In genomic region chr1:169474302-169474701, GRCh38 we compare ENCODE assay signal across 2 cellular contexts.
A peak's percentile ranks its signal among the peaks of the same experiment; 100 is the strongest.
TF ChIP-seq lines count a peak whose summit lies in the region.

No MANE protein-coding gene starts in this region.

TF ChIP-seq in A549, 52 proteins besides CTCF, POLR2A, EP300 and RAD21 (continued from another document):
- no peak for TF ChIP-seq HES2 (IDR thresholded peaks at IDR 0.05)
- no peak for TF ChIP-seq FOSL2 (IDR thresholded peaks at IDR 0.05)
- TF ChIP-seq FOSL2 (CRISPR knock-in tag; IDR thresholded peaks at IDR 0.05): no peak
- no peak for TF ChIP-seq CBX2 (IDR thresholded peaks at IDR 0.05; ENCODE audit: borderline replicate concordance, low read depth)
- no peak for TF ChIP-seq RNF2 (IDR thresholded peaks at IDR 0.05; ENCODE audit: borderline replicate concordance, low read depth)

TF ChIP-seq in K562, 482 proteins besides CTCF, POLR2A, EP300 and RAD21 (continued from another document):
- peak; percentile 15; the same call in 1 of the 2 replicates for TF ChIP-seq MAFK (IDR thresholded peaks at IDR 0.05; ENCODE audit: low read length)
- no peak for TF ChIP-seq SNAPC5 (CRISPR knock-in tag; IDR thresholded peaks at IDR 0.05)
- no peak for TF ChIP-seq ZNF561 (CRISPR knock-in tag; conservative IDR thresholded peaks at IDR 0.05)
- TF ChIP-seq NR1H2 (CRISPR knock-in tag; IDR thresholded peaks at IDR 0.05): no peak
